ENCODE assay signal across 13 cellular contexts in the genomic region with DNA sequence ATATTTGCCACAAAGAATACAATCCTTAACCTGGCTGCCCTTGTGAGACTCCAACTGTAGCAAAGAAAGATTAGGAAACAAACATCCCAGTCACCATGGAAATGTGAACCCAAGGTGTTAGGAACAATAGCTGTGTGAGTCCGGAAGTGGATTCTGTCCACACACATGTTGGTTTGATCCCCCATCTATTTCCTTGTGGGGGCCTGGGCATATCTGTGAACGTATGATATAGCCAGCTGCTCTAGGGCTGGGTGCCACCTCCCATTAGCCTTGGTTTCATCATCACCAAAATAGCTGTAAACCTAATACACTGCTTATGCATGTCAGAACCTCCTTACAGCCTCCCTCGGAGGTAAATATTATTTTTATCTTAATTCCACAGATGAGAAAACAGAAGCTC. TPM values are rescaled to one million over a fixed set of nuclear protein-coding genes. Genes with fewer than 3 reads are reported as not detected.
A peak's percentile ranks its signal among the peaks of the same experiment; 100 is the strongest.
DNase-seq lines count a peak whose midpoint lies in the region; ATAC-seq and TF ChIP-seq lines count a peak whose summit lies in the region.
"Had no signal": no experiment of that assay in that cellular context is flagged by ENCODE, and none has a peak within 500 bp of the region (broad histone marks: within the 10 kb centered on the region; RNA-seq: fewer than 3 reads in every experiment).

No MANE protein-coding gene starts in this region.

- no TSS peak for BruUV-seq in Caco-2 (replicated peaks; lab: Mats Ljungman, UMichigan)

- H3K4me1 Mint-ChIP-seq in Caco-2 (ENCODE audit: low read depth, unreplicated experiment), result peaks cover 24% of the 10 kb centered on the region

- no peaks in the 10 kb centered on the region for H3K27me3 Mint-ChIP-seq in Caco-2 (ENCODE audit: insufficient read depth, unreplicated experiment)
- H3K27me3 Mint-ChIP-seq: T-helper 17 cell had no signal

- H3K27ac Mint-ChIP-seq in Caco-2 (ENCODE audit: unreplicated experiment), result no peak overlapping the region
- H3K27ac Mint-ChIP-seq: T-helper 17 cell had no signal

- H3K36me3 ChIP-seq in left ventricle myocardium inferior (no peaks in the 10 kb centered on the region), mucosa of descending colon (ENCODE audit: low read depth) (no peaks in the 10 kb centered on the region), upper lobe of right lung (no peaks in the 10 kb centered on the region), Caco-2 (ENCODE audit: control insufficient read depth, insufficient read depth, low read length) (no peaks in the 10 kb centered on the region)
- H3K36me3 ChIP-seq: BLaER1 treated with 17β-estradiol and CSF1 and Interleukin-3, amounts not matched to agents 10 nM and 100 nM had no signal

- no peak for DNase-seq in left ventricle myocardium inferior
- no peak for DNase-seq in Right ventricle myocardium superior
- peak; percentile 82 for DNase-seq in brain pericyte (ENCODE audit: low read depth, low spot score)
- DNase-seq in mucosa of descending colon, result no peak
- DNase-seq in upper lobe of right lung, result no peak
- no peak for DNase-seq in DMS79 treated with DMSO at 0.1 percent for 48 hours (lab: John Stamatoyannopoulos, UW)
- DNase-seq in Caco-2, result no peak
- DNase-seq in NOMO-1 treated with DMSO at 0.1 percent for 48 hours (lab: John Stamatoyannopoulos, UW; ENCODE audit: unreplicated experiment), result no peak
- DNase-seq: caudate nucleus, NCI-H1417 treated with DMSO at 0.1 percent for 48 hours, posterior cingulate gyrus, T-helper 17 cell had no signal

- H3K9me3 ChIP-seq in left ventricle myocardium inferior (replicated peaks) (no peaks in the 10 kb centered on the region), mucosa of descending colon (no peaks in the 10 kb centered on the region), upper lobe of right lung (no peaks in the 10 kb centered on the region), Caco-2 (no peaks in the 10 kb centered on the region)

- TF ChIP-seq CTCF in left ventricle myocardium inferior (IDR thresholded peaks at IDR 0.05; ENCODE audit: borderline replicate concordance), result no peak
- TF ChIP-seq CTCF in mucosa of descending colon (IDR thresholded peaks at IDR 0.05), result no peak
- no peak for TF ChIP-seq CTCF in upper lobe of right lung (IDR thresholded peaks at IDR 0.05)
- no peak for TF ChIP-seq CTCF in Caco-2 (IDR thresholded peaks at IDR 0.05; ENCODE audit: insufficient read depth in 1 of 2, low read depth in 1 of 2, low read length in 1 of 2, severe bottlenecking in 1 of 2, unreplicated experiment in 1 of 2)

- H3K4me3 Mint-ChIP-seq in Caco-2 (ENCODE audit: unreplicated experiment), result no peak overlapping the region
- H3K4me3 Mint-ChIP-seq: T-helper 17 cell had no signal

- H3K4me1 ChIP-seq in left ventricle myocardium inferior (peaks cover 86% of the 10 kb centered on the region), mucosa of descending colon (ENCODE audit: low read depth) (no peaks in the 10 kb centered on the region), upper lobe of right lung (peaks cover 35% of the 10 kb centered on the region), Caco-2 (peaks cover 25% of the 10 kb centered on the region)

- ATAC-seq in Right ventricle myocardium superior (ENCODE audit: poor library complexity) (no peak), mucosa of descending colon (peak; percentile 25), upper lobe of right lung (no peak)
- ATAC-seq: T-helper 17 cell had no signal

- POLR2A ChIA-PET in Caco-2 (lab: Charles Lee), result no interaction called here

- H3K4me3 ChIP-seq in left ventricle myocardium inferior (no peak overlapping the region), mucosa of descending colon (no peak overlapping the region), upper lobe of right lung (no peak overlapping the region), Caco-2 (ENCODE audit: low read depth, low read length) (no peak overlapping the region)
- H3K4me3 ChIP-seq: BLaER1 treated with 17β-estradiol and CSF1 and Interleukin-3, amounts not matched to agents 10 nM and 100 nM had no signal

- H3K36me3 Mint-ChIP-seq in Caco-2 (ENCODE audit: insufficient read depth, unreplicated experiment), result no peaks in the 10 kb centered on the region

- CTCF ChIA-PET in Caco-2 (lab: Charles Lee), result no interaction called here

- intact Hi-C loops in left ventricle myocardium inferior (cut with micrococcal nuclease), result no loop called here
- intact Hi-C loops in Right ventricle myocardium superior (cut with DNase I), result no loop called here
- intact Hi-C loops in mucosa of descending colon (cut with DNase I, micrococcal nuclease), result no loop called here
- intact Hi-C loops in upper lobe of right lung (cut with DNase I), result no loop called here
- intact Hi-C loops in Caco-2 (cut with micrococcal nuclease; ENCODE audit: unreplicated experiment), result no loop called here

- H3K9me3 Mint-ChIP-seq in Caco-2 (ENCODE audit: unreplicated experiment), result peaks cover 12% of the 10 kb centered on the region

- peak overlapping the region; percentile 82 for H3K27ac ChIP-seq in left ventricle myocardium inferior (replicated peaks)
- peak overlapping the region; percentile 51 for H3K27ac ChIP-seq in upper lobe of right lung
- H3K27ac ChIP-seq: BLaER1 treated with 17β-estradiol and CSF1 and Interleukin-3, amounts not matched to agents 10 nM and 100 nM had no signal

- no peaks in the 10 kb centered on the region for H3K27me3 ChIP-seq in left ventricle myocardium inferior (ENCODE audit: low read depth)
- no peaks in the 10 kb centered on the region for H3K27me3 ChIP-seq in upper lobe of right lung
- no peaks in the 10 kb centered on the region for H3K27me3 ChIP-seq in Caco-2 (replicated peaks; ENCODE audit: control insufficient read depth, insufficient read depth, low read length)
- H3K27me3 ChIP-seq: BLaER1 treated with 17β-estradiol and CSF1 and Interleukin-3, amounts not matched to agents 10 nM and 100 nM had no signal

RNA-seq across cellular contexts. Expression of a gene that starts 26.4 kb away (rescaled TPM):
- total RNA-seq in left ventricle myocardium inferior (52.8 TPM), Right ventricle myocardium superior (47.6 TPM), mucosa of descending colon (10 to 100 TPM in 1 of 3 donors, 1 to 10 TPM in 2; 6.6 to 27.1 (median 8.3) TPM), upper lobe of right lung (83.5 TPM), Caco-2 (2022) (7.7 and 8.9 TPM in 2 replicates)

RNA-seq across cellular contexts. Expression of a gene that starts 55.2 kb away (rescaled TPM):
- total RNA-seq in left ventricle myocardium inferior, result 301 TPM
- total RNA-seq in Right ventricle myocardium superior, result 261 TPM
- total RNA-seq in mucosa of descending colon, result 100 to 1,000 TPM in 2 of 3 donors, 10 to 100 TPM in 1; 98.6 to 140 (median 107) TPM
- 76.7 TPM for total RNA-seq in upper lobe of right lung
- total RNA-seq in Caco-2 (2022), result 213 and 216 TPM in 2 replicates
